23 cellular contexts compared by ENCODE assay signal in genomic region chr14:52354257-52354656, GRCh38. TPM values are rescaled to one million over a fixed set of nuclear protein-coding genes. Genes with fewer than 3 reads are reported as not detected.
A peak's percentile ranks its signal among the peaks of the same experiment; 100 is the strongest.
DNase-seq lines count a peak whose midpoint lies in the region; ATAC-seq, FAIRE-seq and TF ChIP-seq lines count a peak whose summit lies in the region.
"Had no signal": no experiment of that assay in that cellular context is flagged by ENCODE, and none has a peak within 500 bp of the region (broad histone marks: within the 10 kb centered on the region; RNA-seq: fewer than 3 reads in every experiment).

No MANE protein-coding gene starts in this region.

- TF ChIP-seq CTCF in bronchial epithelial cell (IDR thresholded peaks at IDR 0.05; ENCODE audit: insufficient read depth, low read length, severe bottlenecking) = no peak

- no peaks in the 10 kb centered on the region for H3K36me3 ChIP-seq in bronchial epithelial cell (ENCODE audit: control insufficient read depth, insufficient read depth, low read length)
- H3K36me3 ChIP-seq: BLaER1 treated with 17β-estradiol and CSF1 and Interleukin-3, amounts not matched to agents 10 nM and 100 nM; tibial nerve had no signal

- no peak overlapping the region for H3K4me3 Mint-ChIP-seq in T-helper 1 cell treated with Interleukin-12 subunit alpha and Interleukin-12 subunit beta and Interleukin-4 antibody, amounts not matched to agents 30 μg/mL and 1 μg/mL, for 36 hours
- H3K4me3 Mint-ChIP-seq in natural killer cell treated with Interleukin-12 subunit alpha and Interleukin-12 subunit beta and Interleukin-15 and Interleukin-18, amount 100 ng/mL, for 72 hours = peak overlapping the region; percentile 81
- H3K4me3 Mint-ChIP-seq: activated T-cell treated with anti-CD3 and anti-CD28 coated beads, Interleukin-2, amount 50 U/mL, for 4 hours; mesothelial cell of epicardium had no signal

- peaks cover 11% of the 10 kb centered on the region for H3K9me3 Mint-ChIP-seq in T-helper 1 cell treated with Interleukin-12 subunit alpha and Interleukin-12 subunit beta and Interleukin-4 antibody, amounts not matched to agents 30 μg/mL and 1 μg/mL, for 36 hours
- H3K9me3 Mint-ChIP-seq in natural killer cell treated with Interleukin-12 subunit alpha and Interleukin-12 subunit beta and Interleukin-15 and Interleukin-18, amount 100 ng/mL, for 72 hours = peaks cover 4% of the 10 kb centered on the region
- H3K9me3 Mint-ChIP-seq: activated T-cell treated with anti-CD3 and anti-CD28 coated beads, Interleukin-2, amount 50 U/mL, for 4 hours; mesothelial cell of epicardium had no signal

- no peak for ATAC-seq in natural killer cell treated with Interleukin-12 subunit alpha and Interleukin-12 subunit beta and Interleukin-15 and Interleukin-18, amount 100 ng/mL, for 72 hours
- ATAC-seq: activated T-cell treated with anti-CD3 and anti-CD28 coated beads, Interleukin-2, amount 50 U/mL, for 4 hours had no signal

- peak overlapping the region; percentile 89 for H3K27ac Mint-ChIP-seq in T-helper 1 cell treated with Interleukin-12 subunit alpha and Interleukin-12 subunit beta and Interleukin-4 antibody, amounts not matched to agents 30 μg/mL and 1 μg/mL, for 36 hours
- peak overlapping the region; percentile 92 to 100 for H3K27ac Mint-ChIP-seq in natural killer cell treated with Interleukin-12 subunit alpha and Interleukin-12 subunit beta and Interleukin-15 and Interleukin-18, amount 100 ng/mL, for 72 hours

- no peak overlapping the region for H3K4me3 ChIP-seq in bronchial epithelial cell (ENCODE audit: low read depth, low read length)
- H3K4me3 ChIP-seq: BLaER1 treated with 17β-estradiol and CSF1 and Interleukin-3, amounts not matched to agents 10 nM and 100 nM; tibial nerve had no signal

- H3K36me3 Mint-ChIP-seq in T-helper 1 cell treated with Interleukin-12 subunit alpha and Interleukin-12 subunit beta and Interleukin-4 antibody, amounts not matched to agents 30 μg/mL and 1 μg/mL, for 36 hours (ENCODE audit: low read depth) = peaks cover 30% of the 10 kb centered on the region
- peaks cover 9% of the 10 kb centered on the region for H3K36me3 Mint-ChIP-seq in natural killer cell treated with Interleukin-12 subunit alpha and Interleukin-12 subunit beta and Interleukin-15 and Interleukin-18, amount 100 ng/mL, for 72 hours
- H3K36me3 Mint-ChIP-seq: mesothelial cell of epicardium had no signal

- H3K27me3 Mint-ChIP-seq in T-helper 1 cell treated with Interleukin-12 subunit alpha and Interleukin-12 subunit beta and Interleukin-4 antibody, amounts not matched to agents 30 μg/mL and 1 μg/mL, for 36 hours (ENCODE audit: low read depth) = no peaks in the 10 kb centered on the region
- H3K27me3 Mint-ChIP-seq in natural killer cell treated with Interleukin-12 subunit alpha and Interleukin-12 subunit beta and Interleukin-15 and Interleukin-18, amount 100 ng/mL, for 72 hours = no peaks in the 10 kb centered on the region

- FAIRE-seq in bronchial epithelial cell (lab: Jason Lieb, UNC) = no peak

- DNase-seq in T-helper 1 cell (no peak), HT1080 (ENCODE audit: low read depth) (peak; percentile 35), bronchial epithelial cell (ENCODE audit: low read depth) (peak; percentile 22), cerebellar cortex (ENCODE audit: low spot score) (no peak), NCI-H1417 treated with DMSO at 0.1 percent for 48 hours (lab: John Stamatoyannopoulos, UW) (no peak), SIG-M5 treated with dmso at 0.1 percent for 504 hours (lab: John Stamatoyannopoulos, UW; ENCODE audit: unreplicated experiment) (no peak)
- no peak for DNase-seq in natural killer cell treated with Interleukin-12 subunit alpha and Interleukin-12 subunit beta and Interleukin-15 and Interleukin-18, amount 100 ng/mL, for 72 hours (ENCODE audit: low spot score)
- DNase-seq: 8988T; activated CD4-positive, alpha-beta T cell treated with anti-CD3 and anti-CD28 coated beads for 48 hours; activated T-cell treated with anti-CD3 and anti-CD28 coated beads, Interleukin-2, amount 50 U/mL, for 4 hours; DMS 273 treated with DMSO at 0.1 percent for 48 hours; effector memory CD4-positive, alpha-beta T cell; GDM1; hypothalamus; NCI-H1105; NCI-H526 treated with DMSO at 0.1 percent for 48 hours; stimulated activated naive CD4-positive, alpha-beta T cell had no signal

- no peaks in the 10 kb centered on the region for H3K27me3 ChIP-seq in bronchial epithelial cell (ENCODE audit: control insufficient read depth, insufficient read depth, low read length)
- H3K27me3 ChIP-seq: tibial nerve had no signal

- peaks cover 57% of the 10 kb centered on the region for H3K4me1 Mint-ChIP-seq in T-helper 1 cell treated with Interleukin-12 subunit alpha and Interleukin-12 subunit beta and Interleukin-4 antibody, amounts not matched to agents 30 μg/mL and 1 μg/mL, for 36 hours (ENCODE audit: low read depth)
- H3K4me1 Mint-ChIP-seq in natural killer cell treated with Interleukin-12 subunit alpha and Interleukin-12 subunit beta and Interleukin-15 and Interleukin-18, amount 100 ng/mL, for 72 hours (ENCODE audit: low read depth in 2 of 2) = peaks cover 63 to 66% of the 10 kb centered on the region in 2 donors

RNA-seq across cellular contexts. Expression of gene PTGER2, which starts 40.1 kb away (rescaled TPM):
- not detected in 2 replicates for total RNA-seq in HT1080 (2014; rRNA removed; shearing (Covaris generic))
- not detected in 2 replicates for polyA plus RNA-seq in HT1080 (2015; cell fraction: cytosol; rRNA removed)
- not detected in 2 replicates for polyA plus RNA-seq in HT1080 (2015; cell fraction: nucleus; rRNA removed)
- under 0.01 TPM in 1 of 2 replicates, not detected in the other for total RNA-seq in bronchial epithelial cell
- 10 to 100 TPM; 94.5 to 96.0 TPM for total RNA-seq in natural killer cell treated with Interleukin-12 subunit alpha and Interleukin-12 subunit beta and Interleukin-15 and Interleukin-18, amount 100 ng/mL, for 72 hours
- total RNA-seq: OCI-LY7, SK-MEL-5 had no signal

Comparison
In these comparisons a context has a peak if more than half of its experiments do, and no peak if none do; other contexts are left out.
1. DNase-seq: peak in HT1080 (single experiment) and bronchial epithelial cell (single experiment); none in T-helper 1 cell (0 of 5), natural killer cell treated with Interleukin-12 subunit alpha and Interleukin-12 subunit beta and Interleukin-15 and Interleukin-18, amount 100 ng/mL, for 72 hours (single experiment), cerebellar cortex (single experiment), NCI-H1417 treated with DMSO at 0.1 percent for 48 hours (single experiment) and SIG-M5 treated with dmso at 0.1 percent for 504 hours (single experiment).
2. RNA of gene PTGER2, which starts 40.1 kb away (total RNA-seq): 94.5 to 96.0 TPM in natural killer cell treated with Interleukin-12 subunit alpha and Interleukin-12 subunit beta and Interleukin-15 and Interleukin-18, amount 100 ng/mL, for 72 hours; not detected in HT1080 and under 0.01 TPM in bronchial epithelial cell; every median in the first group is over 10 times any median in the second.